In the genomic region with DNA sequence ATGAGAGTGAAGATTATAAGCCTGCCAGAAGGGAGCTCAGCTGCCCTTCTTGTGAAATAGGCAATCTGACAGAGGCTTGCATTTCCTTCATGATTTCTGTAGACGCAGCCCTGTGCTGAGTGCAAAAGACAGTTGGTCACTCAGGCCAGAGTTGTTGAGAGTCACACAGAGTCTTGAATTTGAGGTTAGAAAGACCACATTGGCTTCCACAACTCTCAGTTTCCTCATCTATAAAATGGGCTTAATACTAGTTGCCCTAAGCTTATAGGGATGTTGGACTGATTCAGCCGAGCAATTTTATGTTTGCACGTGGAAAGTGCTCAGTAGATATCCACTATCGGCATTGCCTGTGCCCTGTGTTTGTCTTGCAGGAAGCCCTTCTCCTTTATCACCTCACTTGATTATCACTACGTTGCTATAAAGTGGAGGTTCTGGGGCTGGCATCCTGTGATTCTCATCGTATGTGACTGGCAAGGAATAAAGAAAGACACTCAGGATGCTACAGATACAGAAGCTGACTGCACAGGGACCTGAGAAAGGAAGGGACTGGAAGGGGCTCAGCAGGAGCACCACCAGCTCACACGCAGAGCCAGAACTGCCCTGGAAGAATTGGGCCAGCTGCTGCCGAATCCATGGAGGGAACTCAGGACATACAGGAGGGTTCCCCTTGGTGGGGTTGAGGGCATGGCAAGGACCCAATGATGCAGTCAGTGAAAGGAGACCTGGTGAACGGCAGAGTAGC, we compare ENCODE assay signal across 26 cellular contexts. TPM values are rescaled to one million over a fixed set of nuclear protein-coding genes. Genes with fewer than 3 reads are reported as not detected.
"Had no signal": no experiment of that assay in that cellular context is flagged by ENCODE, and none has a peak within 500 bp of the region (broad histone marks: within the 10 kb centered on the region; RNA-seq: fewer than 3 reads in every experiment).

No MANE protein-coding gene starts in this region.

- H3K27ac Mint-ChIP-seq: naive thymus-derived CD8-positive, alpha-beta T cell; stimulated activated effector memory CD8-positive, alpha-beta T cell treated with anti-CD3 and anti-CD28 coated beads, Interleukin-12 subunit alpha, Interleukin-12 subunit beta, amount 100 ng/mL, for 72 hours had no signal

- H3K4me3 Mint-ChIP-seq: naive thymus-derived CD8-positive, alpha-beta T cell; stimulated activated effector memory CD8-positive, alpha-beta T cell treated with anti-CD3 and anti-CD28 coated beads, Interleukin-12 subunit alpha, Interleukin-12 subunit beta, amount 100 ng/mL, for 72 hours had no signal

- DNase-seq: cerebellar nuclear complex; cortex of kidney; dorsolateral prefrontal cortex; effector CD8-positive, alpha-beta T cell; heart left ventricle; hippocampal formation; kidney glomerular epithelial cell; mammary epithelial cell; mucosa of descending colon; naive thymus-derived CD8-positive, alpha-beta T cell; nucleus accumbens; retina; stimulated activated CD4-positive, alpha-beta T cell treated with anti-CD3 and anti-CD28 coated beads, Interleukin-4, amount 100 ng/mL, for 1 hour; stimulated activated CD8-positive, alpha-beta memory T cell treated with anti-CD3 and anti-CD28 coated beads, Interleukin-4, amount 100 ng/mL, for 48 hours; stimulated activated naive CD8-positive, alpha-beta T cell treated with anti-CD3 and anti-CD28 coated beads, Interleukin-15, Interleukin-2, amounts not matched to agents 100 U/mL and 50 U/mL, for 24 hours; uterus had no signal

- H2AFZ ChIP-seq: parathyroid adenoma had no signal

- FAIRE-seq: frontal cortex, islet of Langerhans had no signal

- ATAC-seq: naive thymus-derived CD8-positive, alpha-beta T cell; stimulated activated effector memory CD8-positive, alpha-beta T cell treated with anti-CD3 and anti-CD28 coated beads, Interleukin-12 subunit alpha, Interleukin-12 subunit beta, amount 100 ng/mL, for 72 hours; stimulated activated naive CD8-positive, alpha-beta T cell treated with anti-CD3 and anti-CD28 coated beads, Interleukin-15, Interleukin-2, amounts not matched to agents 100 U/mL and 50 U/mL, for 24 hours had no signal

- H3K9me3 ChIP-seq: mucosa of descending colon, prostate gland, uterus had no signal

- H3K27me3 ChIP-seq: upper lobe of left lung, uterus had no signal

- H3K36me3 ChIP-seq: heart left ventricle, prostate gland, tibial artery, upper lobe of left lung, uterus had no signal

- H3K4me1 ChIP-seq: parathyroid adenoma, prostate gland, tibial artery, upper lobe of left lung, uterus had no signal

- H3K36me3 Mint-ChIP-seq: stimulated activated effector memory CD8-positive, alpha-beta T cell treated with anti-CD3 and anti-CD28 coated beads, Interleukin-12 subunit alpha, Interleukin-12 subunit beta, amount 100 ng/mL, for 72 hours had no signal

- H3K9me3 Mint-ChIP-seq: stimulated activated effector memory CD8-positive, alpha-beta T cell treated with anti-CD3 and anti-CD28 coated beads, Interleukin-12 subunit alpha, Interleukin-12 subunit beta, amount 100 ng/mL, for 72 hours had no signal

- H3K4me3 ChIP-seq: dorsolateral prefrontal cortex, heart left ventricle, mucosa of descending colon, prostate gland, tibial artery, upper lobe of left lung, uterus had no signal

- H3K27ac ChIP-seq: dorsolateral prefrontal cortex, heart left ventricle, parathyroid adenoma, prostate gland, tibial artery, upper lobe of left lung, uterus had no signal

- H3K79me2 ChIP-seq: parathyroid adenoma had no signal

RNA-seq across cellular contexts. Expression of a gene that starts 19.8 kb away (rescaled TPM):
- total RNA-seq: dorsolateral prefrontal cortex; frontal cortex; glomerular endothelial cell; heart left ventricle; mammary epithelial cell; mucosa of descending colon; naive thymus-derived CD8-positive, alpha-beta T cell; temporal lobe had no signal

RNA-seq across cellular contexts. Expression of a gene that starts 32.1 kb away (rescaled TPM):
- total RNA-seq: dorsolateral prefrontal cortex; frontal cortex; glomerular endothelial cell; heart left ventricle; liver; mammary epithelial cell; mucosa of descending colon; naive thymus-derived CD8-positive, alpha-beta T cell; temporal lobe; upper lobe of left lung; uterus had no signal

RNA-seq across cellular contexts. Expression of a gene that starts 39.8 kb away (rescaled TPM):
- total RNA-seq: frontal cortex; naive thymus-derived CD8-positive, alpha-beta T cell; temporal lobe had no signal
